ENCODE assay signal across 1 cellular context in genomic region chrX:136712631-136713030, GRCh38.
TF ChIP-seq lines count a peak whose summit lies in the region.

No MANE protein-coding gene starts in this region.

TF ChIP-seq in H1, 55 proteins besides CTCF, POLR2A, EP300 and RAD21:
- no peak for TF ChIP-seq HDAC2 (IDR thresholded peaks at IDR 0.05; ENCODE audit: borderline replicate concordance in 1 of 2, low read depth in 2 of 2, low read length in 2 of 2)
- TF ChIP-seq SP1 (IDR thresholded peaks at IDR 0.05; ENCODE audit: low read depth, low read length), result no peak
- no peak for TF ChIP-seq TAF7 (optimal IDR thresholded peaks at IDR 0.05; ENCODE audit: borderline replicate concordance, low read depth, low read length)
- no peak for TF ChIP-seq RXRA (IDR thresholded peaks at IDR 0.05; ENCODE audit: insufficient read depth, low read depth, low read length)
- TF ChIP-seq TCF12 (IDR thresholded peaks at IDR 0.05; ENCODE audit: low read depth, low read length), result no peak
- no peak for TF ChIP-seq KDM4A (IDR thresholded peaks at IDR 0.05; ENCODE audit: low read depth, low read length, severe bottlenecking)
- TF ChIP-seq EGR1 (IDR thresholded peaks at IDR 0.05; ENCODE audit: borderline replicate concordance, low read depth, low read length), result no peak
- TF ChIP-seq RBBP5 (IDR thresholded peaks at IDR 0.05; ENCODE audit: borderline replicate concordance, low read depth, low read length), result no peak
- no peak for TF ChIP-seq POU5F1 (IDR thresholded peaks at IDR 0.05; ENCODE audit: low read depth, low read length)
- TF ChIP-seq TBP (IDR thresholded peaks at IDR 0.05; ENCODE audit: low read depth, low read length), result no peak
- no peak for TF ChIP-seq SAP30 (IDR thresholded peaks at IDR 0.05; ENCODE audit: insufficient read depth, insufficient replicate concordance, low read length)
